ENCODE assay signal across 8 cellular contexts in genomic region chr13:26698392-26699196, GRCh38.
DNase-seq lines count a peak whose midpoint lies in the region; ATAC-seq and TF ChIP-seq lines count a peak whose summit lies in the region.

No MANE protein-coding gene starts in this region.

- H3K9me3 ChIP-seq in HAP-1 = no peaks in the 10 kb centered on the region

- peak; percentile 72 for DNase-seq in COR-L47 (lab: John Stamatoyannopoulos, UW)
- DNase-seq in HAP-1 (ENCODE audit: low spot score in 2 of 2) = peak; percentile 61 to 89
- DNase-seq in NCI-H2227 (lab: John Stamatoyannopoulos, UW; ENCODE audit: unreplicated experiment) = peak; percentile 81
- peak; percentile 90 to 92 for DNase-seq in cardiac fibroblast (ENCODE audit: low read depth in 2 of 2)
- DNase-seq in islet precursor cell = peak; percentile 92
- DNase-seq in stimulated activated CD4-positive, alpha-beta T cell treated with anti-CD3 and anti-CD28 coated beads, Interleukin-1b, Interleukin-23, amount 100 ng/mL, for 1 hour (ENCODE audit: low read depth in 2 of 2) = peak; percentile 48 to 74

- ATAC-seq in GM21367 (IDR thresholded peaks at IDR 0.05; ENCODE audit: unreplicated experiment) = no peak

- in situ Hi-C loops in HAP-1 (cut with MboI; ENCODE audit: low sequenced_read_pairs) = loop anchor here (5.0 kb wide), 2 partner anchors 211 to 511 kb away; no protein-coding TSS in a partner anchor

- H3K36me3 ChIP-seq in HAP-1 (replicated peaks) = no peaks in the 10 kb centered on the region

- peak; percentile 88 for TF ChIP-seq CTCF in WI38 (IDR thresholded peaks at IDR 0.05; ENCODE audit: low read depth, low read length)
- peak; percentile 95 for TF ChIP-seq CTCF in cardiac fibroblast (IDR thresholded peaks at IDR 0.05; ENCODE audit: low read depth, low read length)

- H3K4me3 ChIP-seq in HAP-1 = no peak overlapping the region
- peak overlapping the region; percentile 36 for H3K4me3 ChIP-seq in WI38 (ENCODE audit: low read depth, low read length)
- peak overlapping the region in 1 of 2 donors; percentile 15 for H3K4me3 ChIP-seq in cardiac fibroblast (replicated peaks in 1 of 2; ENCODE audit: low read depth in 2 of 2, low read length in 2 of 2)

- H3K27me3 ChIP-seq in HAP-1 (ENCODE audit: low read depth) = peaks cover 4% of the 10 kb centered on the region; the same call in 1 of the 2 replicates

- no peaks in the 10 kb centered on the region for H3K4me1 ChIP-seq in HAP-1
